1 cellular context compared by ENCODE assay signal in the genomic region with DNA sequence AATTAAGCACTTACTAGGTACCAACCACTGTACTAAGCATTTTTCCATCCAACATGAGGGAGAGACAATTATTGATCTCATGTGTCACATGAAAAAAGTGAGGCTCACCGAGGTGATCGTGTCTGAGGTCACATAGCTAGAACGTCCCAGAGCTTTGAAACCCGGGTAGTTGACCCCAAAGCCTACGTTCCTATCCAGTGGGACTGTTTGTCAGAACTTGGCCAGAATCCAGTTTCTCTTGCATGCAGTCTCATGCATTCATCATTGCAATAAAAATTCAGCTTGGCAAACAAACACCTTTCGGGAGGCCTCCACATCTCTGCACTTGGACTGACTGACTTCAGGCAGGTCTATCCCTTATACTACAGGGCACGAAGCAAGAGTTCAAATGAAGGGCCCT.
TF ChIP-seq lines count a peak whose summit lies in the region.

No MANE protein-coding gene starts in this region.

TF ChIP-seq in K562, 482 proteins besides CTCF, POLR2A, EP300 and RAD21:
- TF ChIP-seq NFIC (IDR thresholded peaks at IDR 0.05): peak; percentile 54
- TF ChIP-seq CC2D1A (IDR thresholded peaks at IDR 0.05): no peak
